In genomic region chr4:157127571-157127970, GRCh38 we compare ENCODE assay signal across 28 cellular contexts. TPM values are rescaled to one million over a fixed set of nuclear protein-coding genes. Genes with fewer than 3 reads are reported as not detected.
"Had no signal": no experiment of that assay in that cellular context is flagged by ENCODE, and none has a peak within 500 bp of the region (broad histone marks: within the 10 kb centered on the region; RNA-seq: fewer than 3 reads in every experiment).

No MANE protein-coding gene starts in this region.

- H3K27ac Mint-ChIP-seq: dendritic cell treated with granulocyte-macrophage colony-stimulating factor and Interleukin-4, amounts not matched to agents 40 ng/mL and 50 ng/mL, for 4 days; endodermal cell; immature natural killer cell; natural killer cell; stimulated activated naive CD8-positive, alpha-beta T cell treated with anti-CD3 and anti-CD28 coated beads, Interleukin-15, amount 100 ng/mL, for 72 hours had no signal

- H3K4me1 ChIP-seq: colonic mucosa, esophagus muscularis mucosa, foreskin keratinocyte, gastroesophageal sphincter, heart left ventricle, pancreas, right lobe of liver, suprapubic skin had no signal

- H3K4me1 Mint-ChIP-seq: central memory CD8-positive, alpha-beta T cell; immature natural killer cell; natural killer cell; stimulated activated naive CD8-positive, alpha-beta T cell treated with anti-CD3 and anti-CD28 coated beads, Interleukin-15, amount 100 ng/mL, for 72 hours had no signal

- H3K9me3 Mint-ChIP-seq: dendritic cell treated with granulocyte-macrophage colony-stimulating factor and Interleukin-4, amounts not matched to agents 40 ng/mL and 50 ng/mL, for 4 days; endodermal cell had no signal

- ATAC-seq: gastroesophageal sphincter; heart left ventricle; left lobe of liver; natural killer cell; stimulated activated naive CD8-positive, alpha-beta T cell treated with anti-CD3 and anti-CD28 coated beads, Interleukin-15, amount 100 ng/mL, for 72 hours had no signal

- H3K79me2 ChIP-seq: hepatocyte had no signal

- H3K36me3 ChIP-seq: colonic mucosa, esophagus muscularis mucosa, gastroesophageal sphincter, heart left ventricle, pancreas, right lobe of liver, suprapubic skin had no signal

- H3K27me3 ChIP-seq: colonic mucosa, esophagus muscularis mucosa, foreskin keratinocyte, gastroesophageal sphincter, heart left ventricle, hepatocyte, pancreas, right lobe of liver, suprapubic skin had no signal

- H3K27ac ChIP-seq: colonic mucosa, esophagus muscularis mucosa, foreskin keratinocyte, gastroesophageal sphincter, heart left ventricle, hepatocyte, pancreas, right lobe of liver, suprapubic skin had no signal

- H3K27me3 Mint-ChIP-seq: central memory CD8-positive, alpha-beta T cell; dendritic cell treated with granulocyte-macrophage colony-stimulating factor and Interleukin-4, amounts not matched to agents 40 ng/mL and 50 ng/mL, for 4 days; stimulated activated naive CD8-positive, alpha-beta T cell treated with anti-CD3 and anti-CD28 coated beads, Interleukin-15, amount 100 ng/mL, for 72 hours had no signal

- H3K4me3 Mint-ChIP-seq: central memory CD8-positive, alpha-beta T cell; dendritic cell treated with granulocyte-macrophage colony-stimulating factor and Interleukin-4, amounts not matched to agents 40 ng/mL and 50 ng/mL, for 4 days; endodermal cell; immature natural killer cell; natural killer cell; stimulated activated naive CD8-positive, alpha-beta T cell treated with anti-CD3 and anti-CD28 coated beads, Interleukin-15, amount 100 ng/mL, for 72 hours had no signal

- FAIRE-seq: pancreas had no signal

- H3K4me3 ChIP-seq: colonic mucosa, esophagus muscularis mucosa, gastroesophageal sphincter, heart left ventricle, hepatocyte, lung, pancreas, right lobe of liver, suprapubic skin had no signal

- DNase-seq: colonic mucosa; effector CD8-positive, alpha-beta T cell; endodermal cell; foreskin keratinocyte; heart left ventricle; immature natural killer cell; islet precursor cell; natural killer cell; occipital lobe; pancreas; right lobe of liver; small intestine; stimulated activated CD4-positive, alpha-beta T cell treated with anti-CD3 and anti-CD28 coated beads, Interleukin-12 subunit alpha, Interleukin-12 subunit beta, amount 100 ng/mL, for 4 hours; stimulated activated CD4-positive, alpha-beta T cell treated with anti-CD3 and anti-CD28 coated beads, Interleukin-1b, Interleukin-23, amount 100 ng/mL, for 48 hours; stimulated activated CD4-positive, alpha-beta T cell treated with anti-CD3 and anti-CD28 coated beads, Interleukin-4, amount 100 ng/mL, for 1 hour; stimulated activated CD8-positive, alpha-beta memory T cell treated with anti-CD3 and anti-CD28 coated beads, Interleukin-4, amount 100 ng/mL, for 48 hours; stimulated activated naive CD4-positive, alpha-beta T cell; stimulated activated naive CD8-positive, alpha-beta T cell treated with anti-CD3 and anti-CD28 coated beads, Interleukin-15, amount 100 ng/mL, for 72 hours; trophoblast cell had no signal

- H3K36me3 Mint-ChIP-seq: immature natural killer cell, natural killer cell had no signal

- H3K9me3 ChIP-seq: colonic mucosa, esophagus muscularis mucosa, gastroesophageal sphincter, heart left ventricle, pancreas, right lobe of liver, suprapubic skin had no signal

- H3K4me2 ChIP-seq: hepatocyte had no signal

- H2AFZ ChIP-seq: hepatocyte had no signal

RNA-seq across cellular contexts. Expression of gene GLRB, which starts 51.6 kb away (rescaled TPM):
- total RNA-seq: mononuclear cell, natural killer cell had no signal
- polyA plus RNA-seq: immature natural killer cell had no signal
